In the genomic region with DNA sequence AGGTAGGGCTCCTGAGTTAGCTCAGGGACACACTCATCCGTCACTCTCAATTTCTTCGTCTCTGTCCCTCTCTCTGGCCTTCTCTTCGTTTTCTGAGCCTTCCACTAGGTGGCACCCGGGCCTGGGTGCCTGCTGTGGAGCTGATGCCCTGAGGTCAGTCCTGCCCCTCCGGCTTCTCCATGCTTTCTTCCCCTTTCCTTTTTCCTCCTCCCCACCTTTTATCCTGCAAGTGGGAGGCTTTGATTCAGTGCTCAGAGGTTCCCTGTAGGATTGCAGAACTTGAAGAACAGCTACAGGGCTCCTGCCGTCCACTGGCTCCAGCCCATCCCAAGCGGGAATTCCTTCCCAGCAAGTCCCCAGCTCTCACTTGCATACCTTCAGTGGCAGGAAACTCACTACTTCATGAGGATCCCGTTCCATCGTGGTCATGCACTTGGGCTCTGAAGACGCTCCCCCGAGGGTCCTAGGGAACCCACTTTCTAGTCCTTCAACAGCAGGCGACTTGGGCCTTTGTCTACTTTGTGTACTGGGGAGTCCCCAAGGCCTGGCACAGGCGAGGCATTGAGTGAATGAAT, we compare ENCODE assay signal across 8 cellular contexts. TPM values are rescaled to one million over a fixed set of nuclear protein-coding genes. Genes with fewer than 3 reads are reported as not detected.
A peak's percentile ranks its signal among the peaks of the same experiment; 100 is the strongest.
DNase-seq lines count a peak whose midpoint lies in the region; ATAC-seq, FAIRE-seq and TF ChIP-seq lines count a peak whose summit lies in the region.

No MANE protein-coding gene starts in this region.

- no peak overlapping the region for H3K4me3 ChIP-seq in left lung

- DNase-seq in ACHN = peak; percentile 71
- peak; percentile 76 for DNase-seq in GM19239 (ENCODE audit: insufficient read length, low spot score)
- DNase-seq in NCI-H2227 treated with DMSO at 0.1 percent for 48 hours (lab: John Stamatoyannopoulos, UW) = peak; percentile 68
- peak; percentile 33 to 49 for DNase-seq in activated CD4-positive, alpha-beta T cell treated with anti-CD3 and anti-CD28 coated beads for 24 hours (ENCODE audit: low read depth in 2 of 2)
- peak; percentile 33 for DNase-seq in cerebellum (ENCODE audit: low spot score)
- DNase-seq in left lung = peak; percentile 72 to 86
- peak; percentile 47 to 48 for DNase-seq in stimulated activated CD4-positive, alpha-beta T cell treated with anti-CD3 and anti-CD28 coated beads, Interleukin-4, amount 100 ng/mL, for 4 hours

- ATAC-seq in left lung = peak; percentile 96
- ATAC-seq in HG03520 (IDR thresholded peaks at IDR 0.05; ENCODE audit: unreplicated experiment) = no peak

- H3K9me3 ChIP-seq in left lung = no peaks in the 10 kb centered on the region

- no peak overlapping the region for H3K27ac ChIP-seq in left lung

- H3K27me3 ChIP-seq in left lung = no peaks in the 10 kb centered on the region

- FAIRE-seq in GM19239 (lab: Jason Lieb, UNC) = peak; percentile 87

- peaks cover 0 to 14% of the 10 kb centered on the region in 2 donors for H3K4me1 ChIP-seq in left lung

- in situ Hi-C loops in ACHN (cut with HindIII; ENCODE audit: low pct_ligation_motif_present, low pct_unique_long_range_greater_than_20kb, low sequenced_read_pairs) = no loop called here

- intact Hi-C loops in left lung (cut with DNase I) = loop anchor here (10.0 kb wide), 1 partner anchor 146 kb away; no protein-coding TSS in a partner anchor

- H3K36me3 ChIP-seq in left lung = no peaks in the 10 kb centered on the region

- peak; percentile 77 to 81 for TF ChIP-seq CTCF in left lung (IDR thresholded peaks at IDR 0.05)

RNA-seq across cellular contexts. Expression of a gene that starts 45.6 kb away (rescaled TPM):
- total RNA-seq in cerebellum = 71.2 TPM
- total RNA-seq in left lung = 100 to 1,000 TPM in 1 of 2 donors, 10 to 100 TPM in 1; 86.4 to 120 TPM

RNA-seq across cellular contexts. Expression of a gene that starts 56.5 kb away (rescaled TPM):
- 76.4 TPM for total RNA-seq in cerebellum
- 100 to 1,000 TPM; 158 to 197 TPM for total RNA-seq in left lung
